31 cellular contexts compared by ENCODE assay signal in the genomic region with DNA sequence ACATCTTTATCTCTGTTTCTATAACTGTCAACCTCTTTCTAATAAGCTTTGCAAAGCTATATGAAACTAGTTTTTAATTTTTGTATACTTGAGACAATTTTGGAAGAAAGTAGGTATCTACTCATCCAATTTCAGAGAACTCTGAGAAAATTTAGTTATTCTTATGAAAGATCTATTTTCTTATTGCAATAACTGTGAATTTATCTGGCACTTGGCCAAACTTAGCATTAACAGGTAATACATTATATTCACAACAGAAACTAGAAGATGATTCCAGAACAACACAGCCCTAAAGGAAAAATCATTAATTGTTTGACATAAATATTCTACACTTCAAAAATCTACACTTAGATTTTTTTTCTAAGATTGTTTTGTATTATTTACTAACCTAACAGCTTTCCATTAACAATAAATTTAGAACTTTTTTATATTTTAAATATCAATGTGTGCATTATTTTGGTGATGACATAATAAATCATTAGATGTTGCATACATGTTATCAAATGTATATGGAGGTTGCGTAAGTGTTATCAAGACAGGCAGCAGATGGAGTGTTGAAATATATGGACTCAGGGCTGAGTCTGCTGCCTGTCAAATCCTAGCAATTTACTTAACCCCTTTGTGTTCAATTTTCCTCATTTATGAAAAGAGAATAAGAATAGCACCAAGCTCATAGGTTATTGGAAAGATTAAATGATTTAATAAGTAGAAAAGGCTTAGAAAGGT.
"Had no signal": no experiment of that assay in that cellular context is flagged by ENCODE, and none has a peak within 500 bp of the region (broad histone marks: within the 10 kb centered on the region; RNA-seq: fewer than 3 reads in every experiment).

No MANE protein-coding gene starts in this region.

- H3K4me3 ChIP-seq: adrenal gland, ascending aorta, esophagus squamous epithelium, heart right ventricle, left lung, lower lobe of right lung, pancreas, psoas muscle, smooth muscle cell, stomach, thyroid gland, upper lobe of right lung had no signal

- FAIRE-seq: pancreas had no signal

- H3K4me1 ChIP-seq: adrenal gland, ascending aorta, esophagus squamous epithelium, heart right ventricle, left lung, lower lobe of right lung, pancreas, psoas muscle, stomach, thyroid gland, upper lobe of right lung had no signal

- H3K9me3 ChIP-seq: adrenal gland, ascending aorta, esophagus squamous epithelium, heart right ventricle, left lung, lower lobe of right lung, pancreas, psoas muscle, stomach, thyroid gland, upper lobe of right lung had no signal

- H3K27me3 ChIP-seq: adrenal gland, ascending aorta, esophagus squamous epithelium, left lung, pancreas, stomach, thyroid gland, upper lobe of right lung had no signal

- ATAC-seq: activated CD4-positive, CD25-positive, alpha-beta regulatory T cell treated with anti-CD3 and anti-CD28 coated beads, Interleukin-2, amount 50 U/mL, for 24 hours; heart right ventricle; left lung; lower lobe of right lung; naive thymus-derived CD8-positive, alpha-beta T cell; pancreas; psoas muscle; stimulated activated naive B cell treated with anti-CD40 and anti-IgM and Interleukin-4, amounts not matched to agents 10 μg/mL and 1 μg/mL and 100 μg/mL, for 72 hours; upper lobe of right lung had no signal

- H3K4me1 Mint-ChIP-seq: brain; endodermal cell; naive thymus-derived CD8-positive, alpha-beta T cell; neural crest cell; stimulated activated naive B cell treated with anti-CD40 and anti-IgM and Interleukin-4, amounts not matched to agents 10 μg/mL and 1 μg/mL and 100 μg/mL, for 72 hours had no signal

- H3K27ac Mint-ChIP-seq: activated naive CD8-positive, alpha-beta T cell treated with anti-CD3 and anti-CD28 coated beads for 36 hours; brain; dendritic cell treated with granulocyte-macrophage colony-stimulating factor and Interleukin-4, amounts not matched to agents 40 ng/mL and 50 ng/mL, for 4 days; endodermal cell; naive thymus-derived CD8-positive, alpha-beta T cell; stimulated activated naive B cell treated with anti-CD40 and anti-IgM and Interleukin-4, amounts not matched to agents 10 μg/mL and 1 μg/mL and 100 μg/mL, for 72 hours had no signal

- H3K4me3 Mint-ChIP-seq: activated naive CD8-positive, alpha-beta T cell treated with anti-CD3 and anti-CD28 coated beads for 36 hours; brain; dendritic cell treated with granulocyte-macrophage colony-stimulating factor and Interleukin-4, amounts not matched to agents 40 ng/mL and 50 ng/mL, for 4 days; endodermal cell; naive thymus-derived CD8-positive, alpha-beta T cell; neural crest cell; stimulated activated naive B cell treated with anti-CD40 and anti-IgM and Interleukin-4, amounts not matched to agents 10 μg/mL and 1 μg/mL and 100 μg/mL, for 72 hours had no signal

- H3K36me3 Mint-ChIP-seq: activated naive CD8-positive, alpha-beta T cell treated with anti-CD3 and anti-CD28 coated beads for 36 hours; brain; naive thymus-derived CD8-positive, alpha-beta T cell; stimulated activated naive B cell treated with anti-CD40 and anti-IgM and Interleukin-4, amounts not matched to agents 10 μg/mL and 1 μg/mL and 100 μg/mL, for 72 hours had no signal

- DNase-seq: activated CD4-positive, alpha-beta T cell treated with anti-CD3 and anti-CD28 coated beads for 48 hours; activated CD4-positive, alpha-beta T cell treated with anti-CD3 and anti-CD28 coated beads, Interleukin-2, amount 50 U/mL, for 48 hours; activated CD8-positive, alpha-beta memory T cell treated with anti-CD3 and anti-CD28 coated beads for 24 hours; activated effector memory CD4-positive, alpha-beta T cell treated with Interleukin-2 at 50 U/mL for 16 hours; activated naive CD4-positive, alpha-beta T cell treated with Interleukin-2 at 50 U/mL for 16 hours; activated naive CD8-positive, alpha-beta T cell treated with anti-CD3 and anti-CD28 coated beads for 36 hours; adrenal gland; endodermal cell; esophagus squamous epithelium; foreskin melanocyte; heart right ventricle; left lung; lower lobe of right lung; mesenchymal stem cell; naive thymus-derived CD8-positive, alpha-beta T cell; nucleus accumbens; pancreas; psoas muscle; stimulated activated CD4-positive, alpha-beta T cell treated with anti-CD3 and anti-CD28 coated beads, Interleukin-1b, Interleukin-23, amount 100 ng/mL, for 48 hours; stimulated activated naive B cell treated with anti-CD40 and anti-IgM and Interleukin-4, amounts not matched to agents 10 μg/mL and 1 μg/mL and 100 μg/mL, for 72 hours; stomach; thyroid gland; upper lobe of right lung; WERI-Rb-1 had no signal

- H3K4me2 ChIP-seq: smooth muscle cell had no signal

- H3K9me3 Mint-ChIP-seq: brain, neural crest cell had no signal

- H3K27ac ChIP-seq: adrenal gland, ascending aorta, epithelial cell of prostate, esophagus squamous epithelium, heart right ventricle, left lung, lower lobe of right lung, pancreas, psoas muscle, stomach, thyroid gland, upper lobe of right lung, WERI-Rb-1 had no signal

- H3K36me3 ChIP-seq: adrenal gland, ascending aorta, esophagus squamous epithelium, heart right ventricle, left lung, lower lobe of right lung, pancreas, stomach, thyroid gland, upper lobe of right lung, WERI-Rb-1 had no signal
